10 cellular contexts compared by ENCODE assay signal in the genomic region with DNA sequence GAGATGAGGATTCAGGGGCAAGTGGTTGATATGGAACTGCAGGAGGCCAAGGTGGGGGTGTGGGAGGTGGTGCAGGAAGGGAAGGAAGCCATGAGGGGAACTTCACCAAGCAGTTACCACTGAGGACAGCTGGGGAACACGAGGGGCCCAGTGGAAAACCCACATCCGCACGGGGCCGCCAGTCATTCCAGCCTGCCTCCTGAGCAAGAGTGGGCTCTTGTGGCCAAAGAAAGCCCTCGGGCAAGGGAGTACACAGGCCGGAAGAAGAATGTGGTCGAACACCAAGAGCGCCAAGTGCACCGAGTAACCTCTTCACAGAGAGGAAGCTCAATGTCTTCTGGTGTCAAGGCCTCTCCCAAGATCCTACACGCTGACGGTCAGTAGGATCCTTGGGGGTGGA.
A peak's percentile ranks its signal among the peaks of the same experiment; 100 is the strongest.
DNase-seq lines count a peak whose midpoint lies in the region; ATAC-seq lines count a peak whose summit lies in the region.
"Had no signal": no experiment of that assay in that cellular context is flagged by ENCODE, and none has a peak within 500 bp of the region (broad histone marks: within the 10 kb centered on the region; RNA-seq: fewer than 3 reads in every experiment).

No MANE protein-coding gene starts in this region.

- peak overlapping the region; percentile 46 for H3K27ac Mint-ChIP-seq in activated naive CD8-positive, alpha-beta T cell treated with anti-CD3 and anti-CD28 coated beads, Interleukin-2, amount 50 U/mL, for 24 hours

- no peaks in the 10 kb centered on the region for H3K27me3 Mint-ChIP-seq in activated naive CD8-positive, alpha-beta T cell treated with anti-CD3 and anti-CD28 coated beads, Interleukin-2, amount 50 U/mL, for 24 hours

- DNase-seq in activated naive CD8-positive, alpha-beta T cell treated with anti-CD3 and anti-CD28 coated beads, Interleukin-2, amount 50 U/mL, for 24 hours, result peak; percentile 48
- peak; percentile 27 to 47 for DNase-seq in stimulated activated CD8-positive, alpha-beta memory T cell treated with anti-CD3 and anti-CD28 coated beads, Interleukin-15, amount 100 ng/mL, for 48 hours (ENCODE audit: low read depth in 2 of 2)
- no peak for DNase-seq in NK-92 (lab: John Stamatoyannopoulos, UW; ENCODE audit: unreplicated experiment)
- DNase-seq in OCI-M2 (lab: John Stamatoyannopoulos, UW; ENCODE audit: unreplicated experiment), result no peak
- no peak for DNase-seq in activated effector memory CD4-positive, alpha-beta T cell treated with Interleukin-2 at 50 U/mL for 16 hours
- DNase-seq: effector CD4-positive, alpha-beta T cell; NCI-H2081; SK-N-SH had no signal

- peaks cover 5% of the 10 kb centered on the region for H3K36me3 Mint-ChIP-seq in activated naive CD8-positive, alpha-beta T cell treated with anti-CD3 and anti-CD28 coated beads, Interleukin-2, amount 50 U/mL, for 24 hours (ENCODE audit: low read depth)

- peaks cover 44% of the 10 kb centered on the region for H3K4me1 Mint-ChIP-seq in activated naive CD8-positive, alpha-beta T cell treated with anti-CD3 and anti-CD28 coated beads, Interleukin-2, amount 50 U/mL, for 24 hours

- H3K9me3 Mint-ChIP-seq in activated naive CD8-positive, alpha-beta T cell treated with anti-CD3 and anti-CD28 coated beads, Interleukin-2, amount 50 U/mL, for 24 hours, result peaks cover 17% of the 10 kb centered on the region

- H3K4me3 Mint-ChIP-seq in activated naive CD8-positive, alpha-beta T cell treated with anti-CD3 and anti-CD28 coated beads, Interleukin-2, amount 50 U/mL, for 24 hours, result no peak overlapping the region

- peak; percentile 86 for ATAC-seq in GM18907 (IDR thresholded peaks at IDR 0.05; ENCODE audit: unreplicated experiment)
- peak; percentile 62 for ATAC-seq in HG03135 (IDR thresholded peaks at IDR 0.05; ENCODE audit: unreplicated experiment)
- peak; percentile 69 for ATAC-seq in activated naive CD8-positive, alpha-beta T cell treated with anti-CD3 and anti-CD28 coated beads, Interleukin-2, amount 50 U/mL, for 24 hours

Comparison
In these comparisons a context has a peak if more than half of its experiments do, and no peak if none do; other contexts are left out.
1. DNase-seq: peak in activated naive CD8-positive, alpha-beta T cell treated with anti-CD3 and anti-CD28 coated beads, Interleukin-2, amount 50 U/mL, for 24 hours (single experiment) and stimulated activated CD8-positive, alpha-beta memory T cell treated with anti-CD3 and anti-CD28 coated beads, Interleukin-15, amount 100 ng/mL, for 48 hours (2 of 2); none in NK-92 (single experiment), OCI-M2 (single experiment) and activated effector memory CD4-positive, alpha-beta T cell treated with Interleukin-2 at 50 U/mL for 16 hours (single experiment).
2. Peak in every context shown above with its lines, with median percentiles within 50 percentile points of each other: ATAC-seq.